ENCODE assay signal across 13 cellular contexts in the genomic region with DNA sequence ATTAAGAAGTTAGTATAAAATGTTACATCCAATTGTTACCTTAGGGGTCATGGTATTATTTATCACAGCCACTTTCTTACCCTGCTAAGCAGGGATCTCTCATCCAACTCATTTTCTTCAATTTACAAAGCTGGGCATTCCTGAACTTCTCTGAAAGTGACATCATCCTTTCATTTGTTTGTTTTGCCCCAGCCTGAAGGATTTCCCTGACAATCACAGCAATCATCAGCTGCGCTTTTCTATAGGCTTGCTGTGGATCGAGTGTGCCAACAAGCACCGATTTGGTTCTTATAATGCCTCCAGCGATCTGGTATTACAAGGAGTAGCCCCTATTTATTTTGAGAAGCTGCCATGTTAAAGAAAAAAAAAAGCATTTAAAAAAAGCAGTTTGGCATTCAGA.
DNase-seq lines count a peak whose midpoint lies in the region; ATAC-seq, FAIRE-seq and TF ChIP-seq lines count a peak whose summit lies in the region.
"Had no signal": no experiment of that assay in that cellular context is flagged by ENCODE, and none has a peak within 500 bp of the region (broad histone marks: within the 10 kb centered on the region; RNA-seq: fewer than 3 reads in every experiment).

No MANE protein-coding gene starts in this region.

- H3K4me1 ChIP-seq in HUES48 (ENCODE audit: control insufficient read depth, insufficient read depth, low read length), result peaks cover 50% of the 10 kb centered on the region

- H3K27me3 Mint-ChIP-seq in WTC11 (ENCODE audit: low read depth), result no peaks in the 10 kb centered on the region
- H3K27me3 Mint-ChIP-seq in activated naive CD8-positive, alpha-beta T cell treated with anti-CD3 and anti-CD28 coated beads for 36 hours, result no peaks in the 10 kb centered on the region
- no peaks in the 10 kb centered on the region for H3K27me3 Mint-ChIP-seq in stimulated activated naive CD8-positive, alpha-beta T cell treated with anti-CD3 and anti-CD28 coated beads, Interleukin-15, amount 100 ng/mL, for 72 hours
- H3K27me3 Mint-ChIP-seq: CD4-positive, CD25-positive, alpha-beta regulatory T cell; central memory CD8-positive, alpha-beta T cell; natural killer cell treated with Interleukin-12 subunit alpha and Interleukin-12 subunit beta and Interleukin-15 and Interleukin-18, amount 100 ng/mL, for 72 hours had no signal

- H3K4me1 Mint-ChIP-seq in WTC11, result peaks cover 52% of the 10 kb centered on the region
- H3K4me1 Mint-ChIP-seq in activated naive CD8-positive, alpha-beta T cell treated with anti-CD3 and anti-CD28 coated beads for 36 hours, result no peaks in the 10 kb centered on the region
- no peaks in the 10 kb centered on the region for H3K4me1 Mint-ChIP-seq in stimulated activated naive CD8-positive, alpha-beta T cell treated with anti-CD3 and anti-CD28 coated beads, Interleukin-15, amount 100 ng/mL, for 72 hours
- H3K4me1 Mint-ChIP-seq: CD4-positive, CD25-positive, alpha-beta regulatory T cell; central memory CD8-positive, alpha-beta T cell had no signal

- no peaks in the 10 kb centered on the region for H3K9me3 Mint-ChIP-seq in WTC11
- peaks cover 2% of the 10 kb centered on the region for H3K9me3 Mint-ChIP-seq in activated naive CD8-positive, alpha-beta T cell treated with anti-CD3 and anti-CD28 coated beads for 36 hours
- peaks cover 0 to 8% of the 10 kb centered on the region in 2 donors for H3K9me3 Mint-ChIP-seq in stimulated activated naive CD8-positive, alpha-beta T cell treated with anti-CD3 and anti-CD28 coated beads, Interleukin-15, amount 100 ng/mL, for 72 hours

- H3K36me3 Mint-ChIP-seq in WTC11, result no peaks in the 10 kb centered on the region
- H3K36me3 Mint-ChIP-seq in activated naive CD8-positive, alpha-beta T cell treated with anti-CD3 and anti-CD28 coated beads for 36 hours, result no peaks in the 10 kb centered on the region
- H3K36me3 Mint-ChIP-seq: CD4-positive, CD25-positive, alpha-beta regulatory T cell had no signal

- H3K36me3 ChIP-seq in HUES48 (ENCODE audit: control insufficient read depth, insufficient read depth, low read length), result no peaks in the 10 kb centered on the region

- H3K27me3 ChIP-seq in HUES48 (ENCODE audit: control insufficient read depth, insufficient read depth, low read length), result no peaks in the 10 kb centered on the region

- no peak for TF ChIP-seq CTCF in D721Med (IDR thresholded peaks at IDR 0.05; ENCODE audit: insufficient read depth, missing control alignments)
- no peak for TF ChIP-seq CTCF in WTC11 (IDR thresholded peaks at IDR 0.05)

- peak; percentile 95 for ATAC-seq in WTC11
- ATAC-seq in stimulated activated naive CD8-positive, alpha-beta T cell treated with anti-CD3 and anti-CD28 coated beads, Interleukin-15, amount 100 ng/mL, for 72 hours, result no peak
- ATAC-seq: natural killer cell treated with Interleukin-12 subunit alpha and Interleukin-12 subunit beta and Interleukin-15 and Interleukin-18, amount 100 ng/mL, for 72 hours had no signal

- H3K27ac Mint-ChIP-seq in WTC11, result no peak overlapping the region
- H3K27ac Mint-ChIP-seq in activated naive CD8-positive, alpha-beta T cell treated with anti-CD3 and anti-CD28 coated beads for 36 hours, result no peak overlapping the region
- no peak overlapping the region for H3K27ac Mint-ChIP-seq in stimulated activated naive CD8-positive, alpha-beta T cell treated with anti-CD3 and anti-CD28 coated beads, Interleukin-15, amount 100 ng/mL, for 72 hours
- H3K27ac Mint-ChIP-seq: CD4-positive, CD25-positive, alpha-beta regulatory T cell; natural killer cell treated with Interleukin-12 subunit alpha and Interleukin-12 subunit beta and Interleukin-15 and Interleukin-18, amount 100 ng/mL, for 72 hours had no signal

- H3K4me3 Mint-ChIP-seq in WTC11, result no peak overlapping the region; the same call in 1 of the 2 replicates
- no peak overlapping the region for H3K4me3 Mint-ChIP-seq in activated naive CD8-positive, alpha-beta T cell treated with anti-CD3 and anti-CD28 coated beads for 36 hours
- H3K4me3 Mint-ChIP-seq in stimulated activated naive CD8-positive, alpha-beta T cell treated with anti-CD3 and anti-CD28 coated beads, Interleukin-15, amount 100 ng/mL, for 72 hours, result no peak overlapping the region
- H3K4me3 Mint-ChIP-seq: CD4-positive, CD25-positive, alpha-beta regulatory T cell; central memory CD8-positive, alpha-beta T cell; natural killer cell treated with Interleukin-12 subunit alpha and Interleukin-12 subunit beta and Interleukin-15 and Interleukin-18, amount 100 ng/mL, for 72 hours had no signal

- DNase-seq in D721Med (ENCODE audit: insufficient read length, low spot score) (no peak), WTC11 (ENCODE audit: low spot score) (peak; percentile 15), iris pigment epithelial cell (ENCODE audit: low read depth) (peak; percentile 65), COR-L47 (lab: John Stamatoyannopoulos, UW) (no peak), cerebellar cortex (ENCODE audit: low spot score) (no peak)
- DNase-seq in activated naive CD8-positive, alpha-beta T cell treated with anti-CD3 and anti-CD28 coated beads for 36 hours, result no peak
- no peak for DNase-seq in stimulated activated naive CD8-positive, alpha-beta T cell treated with anti-CD3 and anti-CD28 coated beads, Interleukin-15, amount 100 ng/mL, for 72 hours
- DNase-seq: CD4-positive, CD25-positive, alpha-beta regulatory T cell; NCI-H1092 treated with DMSO at 0.1 percent for 48 hours; stimulated activated CD4-positive, alpha-beta T cell treated with anti-CD3 and anti-CD28 coated beads, Interleukin-2, amount 100 ng/mL, for 24 hours had no signal

- CTCF ChIA-PET in WTC11 (lab: Charles Lee), result interaction anchor here (1.2 to 3.2 kb wide), 4 partner anchors 10 to 39 kb away, joined by 3 to 17 read pairs (median 6); no protein-coding TSS in a partner anchor

- peak overlapping the region; percentile 83 for H3K27ac ChIP-seq in HUES48 (ENCODE audit: low read depth, low read length)

- H3K4me3 ChIP-seq in HUES48 (ENCODE audit: low read depth, low read length), result peak overlapping the region; percentile 35

- FAIRE-seq in D721Med (lab: Jason Lieb, UNC), result peak; percentile 25

- H3K9ac ChIP-seq in HUES48 (ENCODE audit: low read depth, low read length), result peak overlapping the region; percentile 13; the same call in 1 of the 2 replicates

- no peaks in the 10 kb centered on the region for H3K9me3 ChIP-seq in HUES48 (ENCODE audit: control insufficient read depth, insufficient read depth, low read length)

- POLR2A ChIA-PET in WTC11 (lab: Charles Lee), result no interaction called here

TF ChIP-seq in WTC11, 78 proteins besides CTCF, POLR2A, EP300 and RAD21:
- TF ChIP-seq ETV6 (CRISPR knock-in tag; IDR thresholded peaks at IDR 0.05) (0 out of 2 replicates have a peak, but pooled peaks have one; percentile 18), JUN (CRISPR knock-in tag; IDR thresholded peaks at IDR 0.05) (no peak)

Comparison
In these comparisons a context has a peak if more than half of its experiments do, and no peak if none do; other contexts are left out.
1. DNase-seq: peak in WTC11 (single experiment) and iris pigment epithelial cell (single experiment); none in D721Med (single experiment), COR-L47 (single experiment), activated naive CD8-positive, alpha-beta T cell treated with anti-CD3 and anti-CD28 coated beads for 36 hours (single experiment), stimulated activated naive CD8-positive, alpha-beta T cell treated with anti-CD3 and anti-CD28 coated beads, Interleukin-15, amount 100 ng/mL, for 72 hours (0 of 2) and cerebellar cortex (single experiment).